ENCODE assay signal across 8 cellular contexts in genomic region chr18:58669731-58670379, GRCh38. TPM values are rescaled to one million over a fixed set of nuclear protein-coding genes. Genes with fewer than 3 reads are reported as not detected.
DNase-seq lines count a peak whose midpoint lies in the region; ATAC-seq and TF ChIP-seq lines count a peak whose summit lies in the region.

No MANE protein-coding gene starts in this region.

- peak; percentile 84 for DNase-seq in EL
- DNase-seq in NCI-H1092 treated with DMSO at 0.1 percent for 48 hours (lab: John Stamatoyannopoulos, UW): peak; percentile 95
- no peak for DNase-seq in naive thymus-derived CD8-positive, alpha-beta T cell
- no peak for DNase-seq in dedifferentiated amniotic fluid mesenchymal stem cell (ENCODE audit: extremely low spot score)
- no peak for DNase-seq in activated CD4-positive, alpha-beta T cell treated with anti-CD3 and anti-CD28 coated beads, Interleukin-2, amount 50 U/mL, for 4 hours
- DNase-seq in BE2C: no peak

- no peaks in the 10 kb centered on the region for H3K4me1 ChIP-seq in BE2C

- H3K27ac Mint-ChIP-seq in activated naive CD8-positive, alpha-beta T cell: peak overlapping the region; percentile 68
- peak overlapping the region in 9 of 10 donors; percentile 7 to 95 (median 82) for H3K27ac Mint-ChIP-seq in naive thymus-derived CD8-positive, alpha-beta T cell

- POLR2A ChIA-PET in naive thymus-derived CD8-positive, alpha-beta T cell (lab: Charles Lee): interaction anchor here (0.6 to 7.3 kb wide), 12 partner anchors 11 to 168 kb away, joined by 3 to 113 read pairs (median 12); partner anchors contain the start of gene ALPK2

- H3K27me3 ChIP-seq in BE2C: no peaks in the 10 kb centered on the region

- H3K4me3 Mint-ChIP-seq in activated naive CD8-positive, alpha-beta T cell: peak overlapping the region; percentile 84
- H3K4me3 Mint-ChIP-seq in naive thymus-derived CD8-positive, alpha-beta T cell: peak overlapping the region in 9 of 10 donors; percentile 85 to 95 (median 89)

- H3K4me3 ChIP-seq in BE2C (ENCODE audit: low read depth, low read length): no peak overlapping the region

- peaks cover 60% of the 10 kb centered on the region for H3K4me1 Mint-ChIP-seq in activated naive CD8-positive, alpha-beta T cell (ENCODE audit: low read depth)
- H3K4me1 Mint-ChIP-seq in naive thymus-derived CD8-positive, alpha-beta T cell: peaks cover 18 to 59% (median 41%) of the 10 kb centered on the region in 4 donors

- no peaks in the 10 kb centered on the region for H3K36me3 Mint-ChIP-seq in activated naive CD8-positive, alpha-beta T cell
- H3K36me3 Mint-ChIP-seq in naive thymus-derived CD8-positive, alpha-beta T cell: peaks cover 0 to 15% (median 0%) of the 10 kb centered on the region in 3 donors

- no peak for ATAC-seq in naive thymus-derived CD8-positive, alpha-beta T cell
- no peak for ATAC-seq in HG02588 (IDR thresholded peaks at IDR 0.05; ENCODE audit: unreplicated experiment)

- no peaks in the 10 kb centered on the region for H3K9me3 ChIP-seq in BE2C

- no peak for TF ChIP-seq CTCF in BE2C (IDR thresholded peaks at IDR 0.05; ENCODE audit: low read depth, low read length)

- no peaks in the 10 kb centered on the region for H3K27me3 Mint-ChIP-seq in activated naive CD8-positive, alpha-beta T cell
- no peaks in the 10 kb centered on the region for H3K27me3 Mint-ChIP-seq in naive thymus-derived CD8-positive, alpha-beta T cell

- no peaks in the 10 kb centered on the region for H3K36me3 ChIP-seq in BE2C

- H3K9me3 Mint-ChIP-seq in activated naive CD8-positive, alpha-beta T cell (ENCODE audit: low read depth): peaks cover 4% of the 10 kb centered on the region
- no peaks in the 10 kb centered on the region for H3K9me3 Mint-ChIP-seq in naive thymus-derived CD8-positive, alpha-beta T cell

RNA-seq across cellular contexts. Expression of gene MALT1, which starts 1.4 kb away (rescaled TPM):
- total RNA-seq in naive thymus-derived CD8-positive, alpha-beta T cell: 10 to 100 TPM; 70.2 to 78.6 TPM
- polyA plus RNA-seq in naive thymus-derived CD8-positive, alpha-beta T cell: 10 to 100 TPM; 24.7 to 37.1 (median 27.3) TPM
- polyA plus RNA-seq in BE2C (2012; ENCODE audit: insufficient read depth, insufficient read length, low read depth): 0.39 TPM

RNA-seq across cellular contexts. Expression of gene ALPK2, which starts 41.0 kb away (rescaled TPM):
- under 1 TPM in 1 of 2 experiments, not detected in 1; 0.05 TPM for total RNA-seq in naive thymus-derived CD8-positive, alpha-beta T cell
- not detected for polyA plus RNA-seq in naive thymus-derived CD8-positive, alpha-beta T cell
- not detected for polyA plus RNA-seq in BE2C (2012; ENCODE audit: insufficient read depth, insufficient read length, low read depth)

Comparison
In these comparisons a context has a peak if more than half of its experiments do, and no peak if none do; other contexts are left out.
1. DNase-seq: peak in EL (single experiment) and NCI-H1092 treated with DMSO at 0.1 percent for 48 hours (single experiment); none in naive thymus-derived CD8-positive, alpha-beta T cell (0 of 10), dedifferentiated amniotic fluid mesenchymal stem cell (single experiment), activated CD4-positive, alpha-beta T cell treated with anti-CD3 and anti-CD28 coated beads, Interleukin-2, amount 50 U/mL, for 4 hours (0 of 2) and BE2C (single experiment).